In genomic region chr16:88909431-88910210, GRCh38 we compare ENCODE assay signal across 27 cellular contexts. TPM values are rescaled to one million over a fixed set of nuclear protein-coding genes. Genes with fewer than 3 reads are reported as not detected.
"Had no signal": no experiment of that assay in that cellular context is flagged by ENCODE, and none has a peak within 500 bp of the region (broad histone marks: within the 10 kb centered on the region; RNA-seq: fewer than 3 reads in every experiment).

No MANE protein-coding gene starts in this region.

- ATAC-seq: activated CD4-positive, CD25-positive, alpha-beta regulatory T cell treated with anti-CD3 and anti-CD28 coated beads, Interleukin-2, amount 50 U/mL, for 24 hours; naive thymus-derived CD8-positive, alpha-beta T cell; upper lobe of right lung had no signal

- H3K36me3 ChIP-seq: cardiac muscle cell, suprapubic skin, tibial artery, upper lobe of right lung had no signal

- H3K27me3 ChIP-seq: cardiac muscle cell, spleen, suprapubic skin, upper lobe of right lung had no signal

- H3K4me3 ChIP-seq: cardiac muscle cell, spleen, suprapubic skin, tibial artery, upper lobe of right lung had no signal

- DNase-seq: activated CD4-positive, alpha-beta T cell treated with anti-CD3 and anti-CD28 coated beads for 48 hours; activated CD4-positive, alpha-beta T cell treated with anti-CD3 and anti-CD28 coated beads, Interleukin-2, amount 50 U/mL, for 48 hours; activated CD8-positive, alpha-beta memory T cell treated with anti-CD3 and anti-CD28 coated beads for 24 hours; activated effector memory CD4-positive, alpha-beta T cell treated with Interleukin-2 at 50 U/mL for 16 hours; activated naive CD4-positive, alpha-beta T cell treated with Interleukin-2 at 50 U/mL for 16 hours; anterior cingulate cortex; cortex of kidney; head of caudate nucleus; kidney glomerular epithelial cell; naive thymus-derived CD8-positive, alpha-beta T cell; posterior cingulate gyrus; spleen; stimulated activated naive CD4-positive, alpha-beta T cell; T-helper 1 cell; tibial artery; upper lobe of right lung had no signal

- H3K27ac ChIP-seq: cardiac muscle cell, suprapubic skin, tibial artery, VCaP had no signal

- H3K9me3 ChIP-seq: spleen, suprapubic skin, tibial artery, upper lobe of right lung had no signal

RNA-seq across cellular contexts. Expression of gene PABPN1L, which starts 43.2 kb away (rescaled TPM):
- total RNA-seq: cardiac muscle cell; chondrocyte; endothelial cell of umbilical vein; fibroblast of lung; fibroblast of villous mesenchyme; naive thymus-derived CD8-positive, alpha-beta T cell; neural crest cell; omental fat pad; suprapubic skin; upper lobe of right lung had no signal
- polyA plus RNA-seq: endothelial cell of umbilical vein; fibroblast of lung; liver; naive thymus-derived CD8-positive, alpha-beta T cell had no signal
